2 cellular contexts compared by ENCODE assay signal in the genomic region with DNA sequence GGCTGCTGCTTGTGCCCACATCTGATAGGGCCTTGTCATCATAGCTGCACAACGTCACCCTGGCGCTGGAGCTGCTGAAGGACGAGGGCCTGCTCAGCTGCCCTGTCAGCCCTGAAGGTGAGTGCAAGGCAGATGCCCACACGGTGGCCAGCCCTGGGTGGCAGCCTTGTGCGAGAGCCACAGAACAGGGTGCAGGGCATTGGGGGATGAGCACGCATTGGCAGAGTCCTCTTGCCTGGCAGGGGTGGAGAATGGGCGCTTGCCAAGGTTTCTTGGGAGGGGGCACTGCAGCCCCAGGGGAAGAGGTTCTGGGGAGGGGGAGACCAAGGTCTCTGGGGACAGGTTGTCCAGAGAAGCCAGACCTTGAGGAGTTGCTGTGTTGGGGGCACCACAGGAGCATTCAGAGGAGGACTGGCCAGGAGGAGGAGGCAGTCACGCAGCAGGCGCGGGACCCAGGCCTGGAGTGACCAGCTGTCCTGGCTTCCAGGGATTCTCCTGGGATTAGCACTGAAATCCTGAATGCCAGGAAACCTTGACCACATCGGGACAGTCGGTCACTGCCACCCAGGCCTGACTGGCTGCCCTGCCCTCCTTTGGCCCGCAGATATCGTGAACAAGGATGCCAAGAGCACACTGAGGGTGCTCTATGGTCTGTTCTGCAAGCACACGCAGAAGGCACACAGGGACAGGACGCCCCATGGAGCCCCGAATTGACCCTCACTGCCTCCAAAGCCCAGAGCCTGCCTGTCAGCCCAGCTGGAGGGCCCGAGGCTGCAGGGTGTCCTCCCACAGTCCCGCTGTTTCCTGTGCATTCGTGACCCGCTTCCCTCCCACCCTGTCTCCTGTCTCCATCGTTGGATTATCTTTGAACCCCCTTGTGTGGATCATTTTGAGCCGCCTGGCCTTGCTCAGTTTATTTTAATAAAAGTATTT.
TF ChIP-seq lines count a peak whose summit lies in the region.

No MANE protein-coding gene starts in this region.

TF ChIP-seq in SK-N-SH, 30 proteins besides CTCF, POLR2A, EP300 and RAD21:
- TF ChIP-seq NFIC (IDR thresholded peaks at IDR 0.05; ENCODE audit: borderline replicate concordance): no peak
- TF ChIP-seq USF2 (IDR thresholded peaks at IDR 0.05; ENCODE audit: borderline replicate concordance, low read depth, low read length): no peak
- TF ChIP-seq SMC3 (IDR thresholded peaks at IDR 0.05; ENCODE audit: low read depth, low read length): no peak
- TF ChIP-seq TCF12 (IDR thresholded peaks at IDR 0.05): no peak
- TF ChIP-seq PBX3 (IDR thresholded peaks at IDR 0.05): no peak
- no peak for TF ChIP-seq JUND (IDR thresholded peaks at IDR 0.05)
- TF ChIP-seq RFX5 (IDR thresholded peaks at IDR 0.05; ENCODE audit: low read length): no peak
- no peak for TF ChIP-seq FOXJ3 (CRISPR knock-in tag; IDR thresholded peaks at IDR 0.05)
- no peak for TF ChIP-seq EZH2phosphoT487 (IDR thresholded peaks at IDR 0.05; ENCODE audit: borderline replicate concordance, low read depth)
- no peak for TF ChIP-seq FOSL2 (IDR thresholded peaks at IDR 0.05; ENCODE audit: borderline replicate concordance, low read depth)
- TF ChIP-seq TAF1 (IDR thresholded peaks at IDR 0.05; ENCODE audit: borderline replicate concordance, low read depth, low read length): no peak
- no peak for TF ChIP-seq SIN3A (IDR thresholded peaks at IDR 0.05; ENCODE audit: borderline replicate concordance, low read depth, low read length)
TF ChIP-seq in SK-N-SH: peak in this region for 0.

TF ChIP-seq in SK-N-SH treated with all-trans-retinoic acid at 6 μM for 48 hours, 23 proteins besides CTCF, POLR2A, EP300 and RAD21:
- no peak for TF ChIP-seq BACH2 (CRISPR knock-in tag; IDR thresholded peaks at IDR 0.05; ENCODE audit: borderline replicate concordance)
